ENCODE assay signal across 13 cellular contexts in the genomic region with DNA sequence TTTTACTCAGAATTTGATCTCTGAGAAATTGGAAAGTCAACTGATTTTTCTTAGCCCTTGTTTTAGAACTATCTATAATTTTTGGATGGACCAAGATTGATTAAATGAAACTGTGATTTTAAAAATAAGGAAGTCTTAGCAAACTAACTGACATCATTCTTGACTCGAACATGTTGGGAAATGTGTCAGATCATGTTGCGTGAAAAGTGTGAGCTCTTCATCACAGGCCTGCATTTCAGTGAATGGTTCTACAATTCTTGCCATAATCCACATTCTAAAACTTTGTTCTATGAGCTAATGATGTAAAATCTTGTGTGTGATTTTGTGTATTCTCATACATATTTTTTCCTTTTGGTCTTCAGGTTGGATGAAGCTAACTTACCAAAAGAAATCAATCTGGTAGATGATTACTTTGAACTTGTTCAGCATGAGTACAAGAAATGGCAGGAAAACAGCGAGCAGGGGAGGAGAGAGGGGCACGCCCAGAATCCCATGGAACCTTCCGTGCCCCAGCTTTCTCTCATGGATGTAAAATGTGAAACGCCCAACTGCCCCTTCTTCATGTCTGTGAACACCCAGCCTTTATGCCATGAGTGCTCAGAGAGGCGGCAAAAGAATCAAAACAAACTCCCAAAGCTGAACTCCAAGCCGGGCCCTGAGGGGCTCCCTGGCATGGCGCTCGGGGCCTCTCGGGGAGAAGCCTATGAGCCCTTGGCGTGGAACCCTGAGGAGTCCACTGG. TPM values are rescaled to one million over a fixed set of nuclear protein-coding genes. Genes with fewer than 3 reads are reported as not detected.
DNase-seq lines count a peak whose midpoint lies in the region; ATAC-seq, FAIRE-seq and TF ChIP-seq lines count a peak whose summit lies in the region.
"Had no signal": no experiment of that assay in that cellular context is flagged by ENCODE, and none has a peak within 500 bp of the region (broad histone marks: within the 10 kb centered on the region; RNA-seq: fewer than 3 reads in every experiment).

No MANE protein-coding gene starts in this region.

- H3K79me2 ChIP-seq in HepG2 (ENCODE audit: insufficient read depth, low read length) = peaks cover 36% of the 10 kb centered on the region

- no peak overlapping the region for H3K4me3 Mint-ChIP-seq in activated B cell treated with CpG ODN at 0.5 μM for 24 hours

- no TSS peak for BruUV-seq in HepG2 (replicated peaks; lab: Mats Ljungman, UMichigan)

- H4K20me1 ChIP-seq in HepG2 (ENCODE audit: insufficient read depth, low read length) = peaks cover 61% of the 10 kb centered on the region

- no peaks in the 10 kb centered on the region for H3K27me3 Mint-ChIP-seq in activated B cell treated with CpG ODN at 0.5 μM for 24 hours

- peak overlapping the region; percentile 86 to 87 for H3K27ac Mint-ChIP-seq in activated naive CD4-positive, alpha-beta T cell treated with anti-CD3 and anti-CD28 coated beads, Interleukin-2, amount 50 U/mL, for 72 hours
- peak overlapping the region; percentile 30 for H3K27ac Mint-ChIP-seq in activated B cell treated with CpG ODN at 0.5 μM for 24 hours

- TF ChIP-seq EP300 in HepG2 (IDR thresholded peaks at IDR 0.05; ENCODE audit: low read depth in 2 of 2, low read length in 2 of 2) (no peak), HepG2 (CRISPR knock-in tag; IDR thresholded peaks at IDR 0.05; ENCODE audit: borderline replicate concordance) (no peak)

- ATAC-seq in activated naive CD4-positive, alpha-beta T cell treated with anti-CD3 and anti-CD28 coated beads, Interleukin-2, amount 50 U/mL, for 72 hours = no peak
- no peak for ATAC-seq in activated B cell treated with CpG ODN at 0.5 μM for 24 hours (ENCODE audit: low read depth)
- ATAC-seq in HepG2 = peak; percentile 16; the same call in 2 of the 3 replicates

- TF ChIP-seq CTCF in activated B cell treated with CpG ODN at 0.5 μM for 24 hours (IDR thresholded peaks at IDR 0.05) (no peak), HepG2 (CRISPR knock-in tag; IDR thresholded peaks at IDR 0.05) (no peak), thyroid gland (IDR thresholded peaks at IDR 0.05) (no peak)

- TF ChIP-seq RAD21 in HepG2 (CRISPR knock-in tag; IDR thresholded peaks at IDR 0.05) = no peak

- H3K36me3 ChIP-seq in HepG2 (replicated peaks in 1 of 2; ENCODE audit: control insufficient read depth in 1 of 2, insufficient read depth in 2 of 2, low read length in 2 of 2) (peaks cover 59 to 93% of the 10 kb centered on the region in 2 experiments), thyroid gland (peaks cover 28 to 35% of the 10 kb centered on the region in 2 donors)

- no peak overlapping the region for H3K4me2 ChIP-seq in HepG2 (ENCODE audit: low read depth, low read length)

- H3K27me3 ChIP-seq in HepG2 (ENCODE audit: control insufficient read depth in 1 of 2, insufficient read depth in 2 of 2, low read length in 2 of 2) = no peaks in the 10 kb centered on the region
- H3K27me3 ChIP-seq in thyroid gland = no peaks in the 10 kb centered on the region

- H3K4me3 ChIP-seq in HepG2 (replicated peaks in 1 of 3; ENCODE audit: insufficient read depth in 1 of 3, low read depth in 2 of 3, low read length in 3 of 3) (no peak overlapping the region), thyroid gland (replicated peaks in 1 of 3) (no peak overlapping the region)

- TF ChIP-seq POLR2A in HepG2 (IDR thresholded peaks at IDR 0.05; ENCODE audit: insufficient read depth in 1 of 2, low read depth in 2 of 2, low read length in 2 of 2) (no peak), thyroid gland (IDR thresholded peaks at IDR 0.05) (no peak)

- 97% methylated on average over 12 of the region's 12 CpGs for WGBS in HepG2 (ENCODE audit: low lambda C conversion rate)
- 86 to 88% methylated on average over 7 of the region's 12 CpGs for WGBS in thyroid gland, 2 donors

- H2AFZ ChIP-seq in HepG2 (ENCODE audit: low read length) = no peak overlapping the region

- intact Hi-C loops in activated B cell treated with CpG ODN at 0.5 μM for 24 hours (cut with micrococcal nuclease) = no loop called here
- intact Hi-C loops in HepG2 (cut with micrococcal nuclease; ENCODE audit: unreplicated experiment) = no loop called here
- intact Hi-C loops in thyroid gland (cut with DNase I) = no loop called here

- CTCF ChIA-PET in activated B cell treated with CpG ODN at 0.5 μM for 24 hours (lab: Charles Lee) (interaction anchor here (1.7 to 3.8 kb wide), 2 partner anchors 61 to 66 kb away, joined by 5 to 11 read pairs; no protein-coding TSS in a partner anchor), HepG2 (lab: Yijun Ruan, JAX; ENCODE audit: low intra/inter-chr PET ratio, low total read pairs) (no interaction called here)

- no peak overlapping the region for H3K27ac ChIP-seq in HepG2 (ENCODE audit: extremely low read length, insufficient read depth, low read length)
- peak overlapping the region; percentile 57 to 70 (median 60) for H3K27ac ChIP-seq in thyroid gland

- H3K36me3 Mint-ChIP-seq in activated naive CD4-positive, alpha-beta T cell treated with anti-CD3 and anti-CD28 coated beads, Interleukin-2, amount 50 U/mL, for 72 hours = peaks cover 74 to 77% of the 10 kb centered on the region in 2 donors
- H3K36me3 Mint-ChIP-seq in activated B cell treated with CpG ODN at 0.5 μM for 24 hours (ENCODE audit: low read depth) = peaks cover 93% of the 10 kb centered on the region

- POLR2A ChIA-PET in activated B cell treated with CpG ODN at 0.5 μM for 24 hours (lab: Charles Lee) (interaction anchor here (0.6 kb wide), 1 partner anchor 30 kb away, joined by 5 read pairs; no protein-coding TSS in a partner anchor), HepG2 (lab: Yijun Ruan, JAX) (no interaction called here)

- no peak for FAIRE-seq in HepG2 (lab: Jason Lieb, UNC)
- FAIRE-seq: keratinocyte had no signal

- DNase-seq in activated naive CD4-positive, alpha-beta T cell treated with anti-CD3 and anti-CD28 coated beads, Interleukin-2, amount 50 U/mL, for 72 hours (ENCODE audit: low spot score in 2 of 2) = no peak
- no peak for DNase-seq in activated naive CD4-positive, alpha-beta T cell treated with Interleukin-2 at 50 U/mL for 16 hours
- DNase-seq in activated B cell treated with CpG ODN at 0.5 μM for 24 hours (no peak), HepG2 (ENCODE audit: low spot score) (no peak), thyroid gland (no peak), NCI-H1930 (lab: John Stamatoyannopoulos, UW) (no peak), NCI-H226 (no peak)
- DNase-seq in effector CD8-positive, alpha-beta T cell (lab: John Stamatoyannopoulos, UW) = no peak
- DNase-seq: activated CD8-positive, alpha-beta memory T cell treated with anti-CD3 and anti-CD28 coated beads, Interleukin-2, amount 50 U/mL, for 4 hours; KG1; NCI-H2171; T1000 had no signal

- H3K9ac ChIP-seq in HepG2 (ENCODE audit: insufficient read depth, low read depth, low read length) = no peak overlapping the region

- no peaks in the 10 kb centered on the region for H3K9me3 ChIP-seq in HepG2 (ENCODE audit: low read length)
- no peaks in the 10 kb centered on the region for H3K9me3 ChIP-seq in thyroid gland

- H3K4me1 Mint-ChIP-seq in activated B cell treated with CpG ODN at 0.5 μM for 24 hours = peaks cover 51% of the 10 kb centered on the region

- H3K4me1 ChIP-seq in HepG2 (ENCODE audit: insufficient read depth, low read length) (peaks cover 26% of the 10 kb centered on the region), thyroid gland (peaks cover 16 to 26% of the 10 kb centered on the region in 2 donors)

- no peaks in the 10 kb centered on the region for H3K9me3 Mint-ChIP-seq in activated naive CD4-positive, alpha-beta T cell treated with anti-CD3 and anti-CD28 coated beads, Interleukin-2, amount 50 U/mL, for 72 hours
- H3K9me3 Mint-ChIP-seq in activated B cell treated with CpG ODN at 0.5 μM for 24 hours = no peaks in the 10 kb centered on the region

- in situ Hi-C loops in HepG2 (cut with HindIII; ENCODE audit: extremely low pct_ligation_motif_present, low pct_unique_long_range_greater_than_20kb) = no loop called here

TF ChIP-seq in HepG2, 621 proteins besides CTCF, POLR2A, EP300 and RAD21 (continues in another document):
- TF ChIP-seq KLF12 (CRISPR knock-in tag; IDR thresholded peaks at IDR 0.05; ENCODE audit: borderline replicate concordance) (no peak), POLR2AphosphoS2 (IDR thresholded peaks at IDR 0.05; ENCODE audit: low read depth, low read length) (peak; percentile 23; the same call in 1 of the 2 replicates)
- TF ChIP-seq, protein P1, sequence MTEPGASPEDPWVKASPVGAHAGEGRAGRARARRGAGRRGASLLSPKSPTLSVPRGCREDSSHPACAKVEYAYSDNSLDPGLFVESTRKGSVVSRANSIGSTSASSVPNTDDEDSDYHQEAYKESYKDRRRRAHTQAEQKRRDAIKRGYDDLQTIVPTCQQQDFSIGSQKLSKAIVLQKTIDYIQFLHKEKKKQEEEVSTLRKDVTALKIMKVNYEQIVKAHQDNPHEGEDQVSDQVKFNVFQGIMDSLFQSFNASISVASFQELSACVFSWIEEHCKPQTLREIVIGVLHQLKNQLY (CRISPR knock-in tag; IDR thresholded peaks at IDR 0.05) = no peak

RNA-seq across cellular contexts. Expression of a gene that starts 11.2 kb away (rescaled TPM):
- total RNA-seq in activated naive CD4-positive, alpha-beta T cell treated with anti-CD3 and anti-CD28 coated beads, Interleukin-2, amount 50 U/mL, for 72 hours = 100 to 1,000 TPM; 217 to 268 TPM
- 207 and 226 TPM in 2 replicates for total RNA-seq in activated B cell treated with CpG ODN at 0.5 μM for 24 hours
- 24.7 and 28.2 TPM in 2 replicates for total RNA-seq in HepG2 (2016; rRNA removed; fragmentation: Illumina TruSeq; extraction: Trizol)
- total RNA-seq in HepG2 (2016; cell fraction: cytosol; rRNA removed; fragmentation: Illumina TruSeq; extraction: Trizol; ENCODE audit: low read depth) = 2.2 and 2.6 TPM in 2 replicates
- 18.9 and 27.7 TPM in 2 replicates for total RNA-seq in HepG2 (2016; cell fraction: insoluble cytoplasmic fraction; rRNA removed; fragmentation: Illumina TruSeq; extraction: Trizol)
- 8.2 and 8.6 TPM in 2 replicates for total RNA-seq in HepG2 (2016; cell fraction: membrane; rRNA removed; fragmentation: Illumina TruSeq; extraction: Trizol)
- 61.9 and 64.1 TPM in 2 replicates for total RNA-seq in HepG2 (2016; cell fraction: nucleus; rRNA removed; fragmentation: Illumina TruSeq; extraction: Trizol)
- 47.1 and 49.6 TPM in 2 replicates for polyA plus RNA-seq in HepG2 (2011; rRNA removed)
- 22.2 and 24.7 TPM in 2 replicates for polyA plus RNA-seq in HepG2 (2011; cell fraction: cytosol; rRNA removed)
- polyA plus RNA-seq in HepG2 (2011; cell fraction: nucleus; rRNA removed) = 144 and 150 TPM in 2 replicates
- 30.0 and 33.6 TPM in 2 replicates for polyA plus RNA-seq in HepG2 (2012)
- 1.00 and 1.1 TPM in 2 replicates for polyA plus RNA-seq in HepG2 (2016; cell fraction: cytosol; fragmentation: Illumina TruSeq; extraction: Trizol; ENCODE audit: low read depth)
- 21.4 and 27.8 TPM in 2 replicates for polyA plus RNA-seq in HepG2 (2016; cell fraction: insoluble cytoplasmic fraction; fragmentation: Illumina TruSeq; extraction: Trizol; ENCODE audit: low read depth)
- 3.4 and 4.2 TPM in 2 replicates for polyA plus RNA-seq in HepG2 (2016; cell fraction: membrane; fragmentation: Illumina TruSeq; extraction: Trizol; ENCODE audit: low read depth)
- polyA plus RNA-seq in HepG2 (2016; cell fraction: nucleus; fragmentation: Illumina TruSeq; extraction: Trizol; ENCODE audit: insufficient read depth, low read depth) = 121 and 138 TPM in 2 replicates
- 2.9 and 35.1 TPM in 2 replicates for polyA minus RNA-seq in HepG2 (2011; rRNA and poly(A)+ RNA removed; ENCODE audit: low replicate concordance)
- polyA minus RNA-seq in HepG2 (2011; cell fraction: cytosol; rRNA and poly(A)+ RNA removed) = 30.0 and 32.5 TPM in 2 replicates
- polyA minus RNA-seq in HepG2 (2011; cell fraction: nucleus; rRNA and poly(A)+ RNA removed) = 52.7 and 61.8 TPM in 2 replicates
- total RNA-seq in thyroid gland = 1 to 10 TPM; 5.9 to 7.8 (median 7.3) TPM
